In the genomic region with DNA sequence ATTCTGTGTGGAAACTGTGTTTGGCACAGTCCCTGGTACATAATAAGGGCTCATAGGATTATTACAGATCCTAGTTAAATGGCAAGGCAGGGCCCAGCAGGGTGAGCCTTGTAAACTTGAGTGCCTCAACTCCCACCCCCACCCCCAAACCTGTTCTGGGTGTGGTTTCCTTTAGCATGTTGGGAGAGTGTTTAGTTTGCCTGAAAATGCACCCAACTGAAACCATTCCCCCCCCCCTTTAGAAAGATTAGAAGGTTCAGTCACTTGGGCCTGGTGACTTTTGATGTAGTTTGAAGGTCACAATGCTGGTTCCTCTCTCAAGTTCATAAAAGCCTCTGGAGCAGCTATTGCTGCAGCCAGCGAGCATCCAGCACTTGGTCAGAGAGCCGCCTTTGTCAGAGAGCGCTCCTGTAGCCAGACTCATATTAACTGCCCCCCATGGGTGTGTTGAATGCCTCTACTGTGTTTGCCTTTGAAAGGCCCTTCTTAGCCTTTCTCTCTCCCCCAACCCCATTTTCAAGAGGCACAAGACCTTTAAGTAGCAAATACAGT, we compare ENCODE assay signal across 8 cellular contexts.
DNase-seq lines count a peak whose midpoint lies in the region; ATAC-seq and TF ChIP-seq lines count a peak whose summit lies in the region.

No MANE protein-coding gene starts in this region.

- H3K27me3 Mint-ChIP-seq in T-helper 17 cell: no peaks in the 10 kb centered on the region

- peaks cover 51 to 99% (median 95%) of the 10 kb centered on the region in 9 donors for H3K4me1 ChIP-seq in heart right ventricle
- peaks cover 85% of the 10 kb centered on the region for H3K4me1 ChIP-seq in upper lobe of right lung

- H3K4me3 ChIP-seq in heart right ventricle (no peak overlapping the region), upper lobe of right lung (no peak overlapping the region)

- H3K27me3 ChIP-seq in heart right ventricle: no peaks in the 10 kb centered on the region
- no peaks in the 10 kb centered on the region for H3K27me3 ChIP-seq in upper lobe of right lung

- WGBS in heart right ventricle, 2 donors: 79 to 84% methylated on average over 3 of the region's 3 CpGs

- peak overlapping the region; percentile 90 for H3K4me3 Mint-ChIP-seq in T-helper 17 cell

- TF ChIP-seq CTCF in heart right ventricle (IDR thresholded peaks at IDR 0.05): no peak
- no peak for TF ChIP-seq CTCF in upper lobe of right lung (IDR thresholded peaks at IDR 0.05)

- DNase-seq in heart right ventricle (no peak), left ventricle myocardium superior (no peak), T-helper 17 cell (no peak), left colon (peak; percentile 77 to 83), upper lobe of right lung (no peak), NCI-H345 (lab: John Stamatoyannopoulos, UW) (no peak), C1 segment of cervical spinal cord (lab: John Stamatoyannopoulos, UW) (no peak)

- no peaks in the 10 kb centered on the region for H3K9me3 ChIP-seq in heart right ventricle
- H3K9me3 ChIP-seq in T-helper 17 cell (ENCODE audit: control insufficient read depth, low read length, poor library complexity, severe bottlenecking): no peaks in the 10 kb centered on the region
- H3K9me3 ChIP-seq in upper lobe of right lung: no peaks in the 10 kb centered on the region

- H3K36me3 ChIP-seq in heart right ventricle (peaks cover 0 to 14% (median 0%) of the 10 kb centered on the region in 9 donors), upper lobe of right lung (no peaks in the 10 kb centered on the region)

- H3K36me3 Mint-ChIP-seq in T-helper 17 cell (ENCODE audit: low read depth): peaks cover 2% of the 10 kb centered on the region

- peaks cover 67% of the 10 kb centered on the region for H3K4me1 Mint-ChIP-seq in T-helper 17 cell

- H3K27ac Mint-ChIP-seq in T-helper 17 cell: peak overlapping the region; percentile 99

- no peak for ATAC-seq in heart right ventricle
- ATAC-seq in left ventricle myocardium superior: no peak
- no peak for ATAC-seq in T-helper 17 cell
- ATAC-seq in left colon: peak; percentile 20
- no peak for ATAC-seq in upper lobe of right lung
- no peak for ATAC-seq in HG03025 (IDR thresholded peaks at IDR 0.05; ENCODE audit: low FRiP score, unreplicated experiment)

- peak overlapping the region; percentile 9 to 89 (median 72) for H3K27ac ChIP-seq in heart right ventricle
- H3K27ac ChIP-seq in upper lobe of right lung: peak overlapping the region; percentile 43

- intact Hi-C loops in heart right ventricle (cut with DNase I): loop anchor here in 3 of 10 donors (5.0 to 10.0 kb wide), 2 partner anchors 62 to 65 kb away; no protein-coding TSS in a partner anchor
- intact Hi-C loops in left ventricle myocardium superior (cut with micrococcal nuclease): no loop called here
- intact Hi-C loops in left colon (cut with DNase I, micrococcal nuclease): no loop called here
- intact Hi-C loops in upper lobe of right lung (cut with DNase I): no loop called here

Comparison
In these comparisons a context has a peak if more than half of its experiments do, and no peak if none do; other contexts are left out.
1. DNase-seq: peak in left colon (2 of 2); none in heart right ventricle (0 of 2), left ventricle myocardium superior (single experiment), T-helper 17 cell (0 of 3), upper lobe of right lung (single experiment), NCI-H345 (single experiment) and C1 segment of cervical spinal cord (0 of 14).